ENCODE assay signal across 19 cellular contexts in the genomic region with DNA sequence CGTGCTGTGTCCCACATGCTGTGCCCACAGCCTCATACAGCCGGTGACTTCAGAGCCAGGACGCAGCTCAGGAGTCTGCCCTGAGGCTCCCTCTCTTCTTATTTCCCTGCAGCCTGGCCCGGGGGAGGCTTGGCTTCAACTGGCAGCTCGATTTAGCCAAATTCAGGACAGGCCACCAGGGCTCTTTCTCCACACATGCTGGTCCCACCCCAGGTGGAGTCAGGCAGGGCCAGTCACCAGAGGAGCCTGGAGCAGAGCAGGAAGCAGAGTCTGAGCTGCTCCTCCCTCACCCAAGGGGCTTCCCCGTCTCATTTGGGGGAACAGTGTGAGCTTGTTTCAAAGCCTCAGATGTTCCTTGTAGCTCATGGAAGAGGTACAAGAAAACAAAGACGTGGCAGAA. TPM values are rescaled to one million over a fixed set of nuclear protein-coding genes. Genes with fewer than 3 reads are reported as not detected.
"Had no signal": no experiment of that assay in that cellular context is flagged by ENCODE, and none has a peak within 500 bp of the region (broad histone marks: within the 10 kb centered on the region; RNA-seq: fewer than 3 reads in every experiment).

No MANE protein-coding gene starts in this region.

RNA-seq across cellular contexts. Expression of gene PSG1, which starts 35.9 kb away (rescaled TPM):
- total RNA-seq: naive thymus-derived CD8-positive, alpha-beta T cell; natural killer cell treated with Interleukin-12 subunit alpha and Interleukin-12 subunit beta and Interleukin-15 and Interleukin-18, amount 100 ng/mL, for 72 hours; neural crest cell; omental fat pad; osteocyte; pancreas; posterior vena cava; prostate gland; right cardiac atrium; right lobe of liver; sigmoid colon; skeletal muscle tissue; stomach; testis; transverse colon; upper lobe of right lung; urinary bladder; uterus had no signal
- polyA plus RNA-seq: naive thymus-derived CD8-positive, alpha-beta T cell; pancreas; right cardiac atrium; sigmoid colon; small intestine; stomach; urinary bladder had no signal
